Comparison of ENCODE assay signal across 12 cellular contexts in the genomic region with DNA sequence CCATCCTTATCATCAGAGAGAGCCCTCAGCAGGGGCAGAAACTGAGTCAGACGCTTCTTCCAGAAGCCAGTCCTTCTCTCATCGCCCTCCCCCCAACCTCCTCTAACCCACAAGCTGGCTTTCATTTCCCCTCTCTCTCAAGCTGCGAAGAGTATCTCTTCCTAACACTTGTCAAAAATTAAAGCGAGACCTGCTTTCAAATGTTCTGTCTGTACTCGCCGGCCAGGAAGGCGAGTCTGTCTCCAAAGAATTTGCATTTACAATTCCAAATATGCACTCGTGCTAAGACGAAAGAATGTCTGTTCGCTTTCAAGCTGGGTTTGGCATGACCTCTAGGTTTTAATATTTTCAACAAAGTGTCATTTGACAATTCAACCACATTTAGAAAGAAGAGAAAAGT.
DNase-seq lines count a peak whose midpoint lies in the region; ATAC-seq, FAIRE-seq and TF ChIP-seq lines count a peak whose summit lies in the region.
"Had no signal": no experiment of that assay in that cellular context is flagged by ENCODE, and none has a peak within 500 bp of the region (broad histone marks: within the 10 kb centered on the region; RNA-seq: fewer than 3 reads in every experiment).

No MANE protein-coding gene starts in this region.

- CTCF ChIA-PET in activated naive CD4-positive, alpha-beta T cell treated with anti-CD3 and anti-CD28 coated beads for 36 hours (lab: Charles Lee) = interaction anchor here (0.8 to 1.6 kb wide), 4 partner anchors 8 to 709 kb away, joined by 3 to 5 read pairs (median 4); no protein-coding TSS in a partner anchor

- DNase-seq in left ventricle myocardium inferior (no peak), right cardiac atrium (no peak), amniotic epithelial cell (ENCODE audit: low read depth) (peak; percentile 11), keratinocyte (ENCODE audit: low read depth, low spot score) (no peak), GM13977 (ENCODE audit: low spot score) (no peak), ureter (ENCODE audit: low spot score) (no peak)
- DNase-seq in NK-92 treated with Interleukin-12 subunit alpha and Interleukin-12 subunit beta, amount 100 ng/mL, for 24 hours (lab: John Stamatoyannopoulos, UW) = no peak
- DNase-seq in activated naive CD4-positive, alpha-beta T cell treated with anti-CD3 and anti-CD28 coated beads for 36 hours = no peak
- DNase-seq: AML-193; effector CD4-positive, alpha-beta T cell; NCI-H446 had no signal

- H3K4me3 ChIP-seq in left ventricle myocardium inferior = peak overlapping the region; percentile 5
- H3K4me3 ChIP-seq in right cardiac atrium (ENCODE audit: low read length) = no peak overlapping the region
- H3K4me3 ChIP-seq in keratinocyte (ENCODE audit: control insufficient read depth in 2 of 3, extremely low read depth in 1 of 3, insufficient read depth in 2 of 3, low read depth in 1 of 3, low read length in 3 of 3) = peak overlapping the region in 1 of 3 experiments; percentile 5

- no peaks in the 10 kb centered on the region for H3K9me1 ChIP-seq in keratinocyte (ENCODE audit: control insufficient read depth, extremely low read depth, insufficient read depth, low read length)

- H3K36me3 ChIP-seq in left ventricle myocardium inferior = no peaks in the 10 kb centered on the region
- no peaks in the 10 kb centered on the region for H3K36me3 ChIP-seq in keratinocyte (ENCODE audit: control insufficient read depth in 2 of 2, extremely low read depth in 1 of 2, insufficient read depth in 2 of 2, low read length in 2 of 2)

- H3K79me2 ChIP-seq in keratinocyte (ENCODE audit: control insufficient read depth, insufficient read depth, low read length) = no peaks in the 10 kb centered on the region

- peaks cover 2% of the 10 kb centered on the region for H3K9me3 Mint-ChIP-seq in activated naive CD4-positive, alpha-beta T cell treated with anti-CD3 and anti-CD28 coated beads for 36 hours

- H2AFZ ChIP-seq in keratinocyte (ENCODE audit: control insufficient read depth, low read length) = peak overlapping the region; percentile 28

- no peak for TF ChIP-seq CTCF in left ventricle myocardium inferior (IDR thresholded peaks at IDR 0.05; ENCODE audit: borderline replicate concordance)
- no peak for TF ChIP-seq CTCF in keratinocyte (optimal IDR thresholded peaks at IDR 0.05 in 1 of 3, IDR thresholded peaks at IDR 0.05 in 1 of 3, conservative IDR thresholded peaks at IDR 0.05 in 1 of 3; ENCODE audit: extremely low read depth in 1 of 3, insufficient read depth in 2 of 3, low read length in 3 of 3)
- no peak for TF ChIP-seq CTCF in GM13977 (IDR thresholded peaks at IDR 0.05; ENCODE audit: extremely low read depth, insufficient read depth, missing control alignments)

- 21% methylated on average over 10 of the region's 10 CpGs for WGBS in right cardiac atrium

- peaks cover 9% of the 10 kb centered on the region for H3K4me1 Mint-ChIP-seq in activated naive CD4-positive, alpha-beta T cell treated with anti-CD3 and anti-CD28 coated beads for 36 hours (ENCODE audit: low read depth)

- no peaks in the 10 kb centered on the region for H3K36me3 Mint-ChIP-seq in activated naive CD4-positive, alpha-beta T cell treated with anti-CD3 and anti-CD28 coated beads for 36 hours (ENCODE audit: low read depth)

- H3K9ac ChIP-seq in keratinocyte (ENCODE audit: control insufficient read depth, extremely low read depth, insufficient read depth, low read length) = no peak overlapping the region

- no peak for FAIRE-seq in keratinocyte (lab: Jason Lieb, UNC)

- H4K20me1 ChIP-seq in keratinocyte (ENCODE audit: control insufficient read depth, extremely low read depth, insufficient read depth, low read length) = no peaks in the 10 kb centered on the region

- ATAC-seq in right cardiac atrium = no peak

- H3K27me3 ChIP-seq in left ventricle myocardium inferior (ENCODE audit: low read depth) (peaks cover 39% of the 10 kb centered on the region), right cardiac atrium (ENCODE audit: control insufficient read depth, insufficient read depth) (no peaks in the 10 kb centered on the region), keratinocyte (ENCODE audit: control insufficient read depth, extremely low read depth, insufficient read depth, low read length) (peaks cover 6% of the 10 kb centered on the region)

- H3K4me1 ChIP-seq in left ventricle myocardium inferior (peaks cover 7% of the 10 kb centered on the region), right cardiac atrium (ENCODE audit: control insufficient read depth, insufficient read depth, low read length) (no peaks in the 10 kb centered on the region), keratinocyte (ENCODE audit: control insufficient read depth, extremely low read depth, insufficient read depth, low read length) (no peaks in the 10 kb centered on the region)

- no peak overlapping the region for H3K4me3 Mint-ChIP-seq in activated naive CD4-positive, alpha-beta T cell treated with anti-CD3 and anti-CD28 coated beads for 36 hours
- H3K4me3 Mint-ChIP-seq: nephron had no signal

- H3K27me3 Mint-ChIP-seq in activated naive CD4-positive, alpha-beta T cell treated with anti-CD3 and anti-CD28 coated beads for 36 hours (ENCODE audit: low read depth) = peaks cover 13% of the 10 kb centered on the region

- H3K4me2 ChIP-seq in keratinocyte (ENCODE audit: control insufficient read depth, extremely low read depth, insufficient read depth, low read depth, low read length) = no peak overlapping the region

- intact Hi-C loops in left ventricle myocardium inferior (cut with micrococcal nuclease) (no loop called here), right cardiac atrium (cut with DNase I) (loop anchor here in 1 of 4 donors (10.0 kb wide), 1 partner anchor 897 kb away; no protein-coding TSS in a partner anchor)
- intact Hi-C loops in activated naive CD4-positive, alpha-beta T cell treated with anti-CD3 and anti-CD28 coated beads for 36 hours (cut with micrococcal nuclease) = no loop called here

- H3K27ac Mint-ChIP-seq in activated naive CD4-positive, alpha-beta T cell treated with anti-CD3 and anti-CD28 coated beads for 36 hours = no peak overlapping the region
- H3K27ac Mint-ChIP-seq: nephron had no signal

- H3K27ac ChIP-seq in left ventricle myocardium inferior (replicated peaks) (no peak overlapping the region), right cardiac atrium (ENCODE audit: low read length) (no peak overlapping the region), keratinocyte (ENCODE audit: control insufficient read depth, insufficient read depth, low read length) (no peak overlapping the region)

- H3K9me3 ChIP-seq in left ventricle myocardium inferior (replicated peaks) = peaks cover 4% of the 10 kb centered on the region
- H3K9me3 ChIP-seq in right cardiac atrium (ENCODE audit: control insufficient read depth, low read length) = no peaks in the 10 kb centered on the region
- no peaks in the 10 kb centered on the region for H3K9me3 ChIP-seq in keratinocyte (ENCODE audit: control insufficient read depth, low read depth, low read length)

- in situ Hi-C loops in GM13977 (cut with MboI; ENCODE audit: low pct_unique_long_range_greater_than_20kb, low sequenced_read_pairs, unreplicated experiment) = loop anchor here (25.0 kb wide), 1 partner anchor 885 kb away; no protein-coding TSS in a partner anchor

- dilution Hi-C loops in keratinocyte (cut with MboI; ENCODE audit: extremely low pct_ligation_motif_present, low sequenced_read_pairs) = no loop called here
